8 cellular contexts compared by ENCODE assay signal in genomic region chr13:102724923-102725322, GRCh38. TPM values are rescaled to one million over a fixed set of nuclear protein-coding genes. Genes with fewer than 3 reads are reported as not detected.
DNase-seq lines count a peak whose midpoint lies in the region; ATAC-seq and FAIRE-seq lines count a peak whose summit lies in the region.

No MANE protein-coding gene starts in this region.

- ATAC-seq in HG03139 (IDR thresholded peaks at IDR 0.05; ENCODE audit: unreplicated experiment) (no peak), GM21447 (IDR thresholded peaks at IDR 0.05; ENCODE audit: unreplicated experiment) (no peak)

- FAIRE-seq in islet of Langerhans (lab: Jason Lieb, UNC): peak; percentile 45

- no peak overlapping the region for H3K4me3 ChIP-seq in Jurkat, Clone E6-1 (ENCODE audit: low read length)

- DNase-seq in DMS53 (lab: John Stamatoyannopoulos, UW) (peak; percentile 33), DMS53 treated with DMSO at 0.1 percent for 48 hours (lab: John Stamatoyannopoulos, UW; ENCODE audit: unreplicated experiment) (no peak), SW480 (ENCODE audit: low spot score) (peak; percentile 48), ecto neural progenitor cell (ENCODE audit: low spot score) (no peak)
- DNase-seq in Jurkat, Clone E6-1 (ENCODE audit: low read depth, low spot score): peak; percentile 18

RNA-seq across cellular contexts. Expression of gene METTL21C, which starts 30.1 kb away (rescaled TPM):
- polyA plus RNA-seq in Jurkat, Clone E6-1 (2012; ENCODE audit: insufficient read depth, insufficient read length): not detected

RNA-seq across cellular contexts. Expression of gene TEX30, which starts 48.7 kb away (rescaled TPM):
- 71.3 TPM for polyA plus RNA-seq in Jurkat, Clone E6-1 (2012; ENCODE audit: insufficient read depth, insufficient read length)

Comparison
In these comparisons a context has a peak if more than half of its experiments do, and no peak if none do; other contexts are left out.
1. DNase-seq: peak in DMS53 (single experiment), Jurkat, Clone E6-1 (single experiment) and SW480 (single experiment); none in DMS53 treated with DMSO at 0.1 percent for 48 hours (single experiment) and ecto neural progenitor cell (single experiment).